ENCODE assay signal across 8 cellular contexts in the genomic region with DNA sequence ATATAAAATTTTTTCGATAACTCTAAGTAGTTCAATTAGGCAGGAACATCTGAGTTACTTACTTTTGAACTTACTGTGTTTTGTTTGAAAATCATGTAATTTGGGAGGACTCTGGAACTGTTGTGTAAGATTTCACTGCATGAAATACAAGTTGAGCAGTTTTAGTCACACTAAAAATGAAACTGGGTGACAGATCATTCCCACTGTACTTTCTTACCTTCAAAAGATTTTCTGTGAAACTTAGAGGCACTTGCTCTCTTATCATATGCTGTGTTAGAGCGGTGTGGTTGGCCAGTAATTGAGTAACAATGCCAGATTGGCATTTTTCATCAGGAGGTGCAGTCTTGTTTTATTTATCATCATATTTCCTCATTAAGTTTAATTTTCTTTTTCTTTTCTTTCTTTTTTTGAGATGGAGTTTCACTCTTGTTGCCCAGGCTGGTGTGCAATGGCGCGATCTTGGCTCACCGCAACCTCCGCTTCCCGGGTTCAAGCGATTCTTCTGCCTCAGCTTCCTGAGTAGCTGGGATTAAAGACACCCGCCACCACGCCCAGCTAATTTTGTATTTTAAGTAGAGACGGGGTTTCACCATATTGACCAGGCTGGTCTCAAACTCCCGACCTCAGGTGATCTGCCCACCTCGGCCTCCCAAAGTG.
DNase-seq lines count a peak whose midpoint lies in the region; ATAC-seq, FAIRE-seq and TF ChIP-seq lines count a peak whose summit lies in the region.
"Not testable (repeated sequence)": the region's sequence is repeated elsewhere in the genome, so short reads cannot be mapped to it uniquely, and the experiment has no call there.

No MANE protein-coding gene starts in this region.

- not testable (repeated sequence) for H3K27ac ChIP-seq in GM12878 (ENCODE audit: control insufficient read depth, insufficient read depth)

- in situ Hi-C loops in GM12878 (cut with MboI), result not testable (repeated sequence)

- not testable (repeated sequence) for H3K9me3 ChIP-seq in GM12878 (replicated peaks; ENCODE audit: control insufficient read depth, insufficient read depth, low read length)

- TF ChIP-seq POLR2A in GM12892 (IDR thresholded peaks at IDR 0.05; ENCODE audit: low read depth, low read length); GM12878 (IDR thresholded peaks at IDR 0.05; ENCODE audit: low read depth, low read length): not testable (repeated sequence)

- TF ChIP-seq RAD21 in GM12878 (IDR thresholded peaks at IDR 0.05; ENCODE audit: insufficient read depth, low read depth, low read length), result not testable (repeated sequence)

- peak overlapping the region; percentile 69 for H3K4me3 Mint-ChIP-seq in activated CD4-positive, alpha-beta memory T cell treated with anti-CD3 and anti-CD28 coated beads, Interleukin-2, amount 10 ng/mL, durations not matched to agents 7 days and 5 days

- RAD21 ChIA-PET in GM12878 (lab: Charles Lee; ENCODE audit: unreplicated experiment), result not testable (repeated sequence)

- not testable (repeated sequence) for H3K36me3 Mint-ChIP-seq in activated CD4-positive, alpha-beta memory T cell treated with anti-CD3 and anti-CD28 coated beads, Interleukin-2, amount 10 ng/mL, durations not matched to agents 7 days and 5 days (ENCODE audit: low read depth)

- FAIRE-seq in GM12892 (lab: Jason Lieb, UNC) (peak; percentile 38), GM12878 (lab: Jason Lieb, UNC) (peak; percentile 31)

- CTCF ChIA-PET in activated CD4-positive, alpha-beta memory T cell treated with anti-CD3 and anti-CD28 coated beads, Interleukin-2, amount 10 ng/mL, durations not matched to agents 7 days and 5 days (lab: Charles Lee), result interaction anchor here (0.6 to 1.7 kb wide), 3 partner anchors 19 to 264 kb away, joined by 3 to 5 read pairs (median 3); no protein-coding TSS in a partner anchor
- CTCF ChIA-PET in GM12878 (lab: Yijun Ruan, JAX), result not testable (repeated sequence)

- peak overlapping the region; percentile 92 for H3K27ac Mint-ChIP-seq in activated CD4-positive, alpha-beta memory T cell treated with anti-CD3 and anti-CD28 coated beads, Interleukin-2, amount 10 ng/mL, durations not matched to agents 7 days and 5 days

- WGBS in GM12878 (ENCODE audit: insufficient coverage, insufficient replicate concordance, low lambda C conversion rate, missing lambda C conversion rate), result 32% methylated on average over 13 of the region's 13 CpGs

- not testable (repeated sequence) for H2AFZ ChIP-seq in GM12878 (ENCODE audit: control insufficient read depth, low read depth, low read length)

- not testable (repeated sequence) for H3K79me2 ChIP-seq in GM12878 (ENCODE audit: control insufficient read depth, insufficient read depth, low read length)

- not testable (repeated sequence) for TF ChIP-seq CTCF in GM12878 (IDR thresholded peaks at IDR 0.05 in 2 of 3, conservative IDR thresholded peaks at IDR 0.05 in 1 of 3; ENCODE audit: control insufficient read depth in 2 of 3, extremely low read depth in 1 of 3, insufficient read depth in 1 of 3, low read depth in 3 of 3, low read length in 3 of 3)

- not testable (repeated sequence) for BruUV-seq in GM12878 (replicated peaks; lab: Mats Ljungman, UMichigan)

- not testable (repeated sequence) for H3K9me3 Mint-ChIP-seq in activated CD4-positive, alpha-beta memory T cell treated with anti-CD3 and anti-CD28 coated beads, Interleukin-2, amount 10 ng/mL, durations not matched to agents 7 days and 5 days

- ATAC-seq in GM19324 (IDR thresholded peaks at IDR 0.05; ENCODE audit: low FRiP score, unreplicated experiment), result peak; percentile 85
- peak; percentile 76 for ATAC-seq in GM21825 (IDR thresholded peaks at IDR 0.05; ENCODE audit: unreplicated experiment)
- peak; percentile 85 for ATAC-seq in HG03095 (IDR thresholded peaks at IDR 0.05; ENCODE audit: unreplicated experiment)
- peak; percentile 82 for ATAC-seq in HG03575 (IDR thresholded peaks at IDR 0.05; ENCODE audit: extremely low read depth, insufficient number of reproducible peaks, low FRiP score, unreplicated experiment)
- peak; percentile 91 for ATAC-seq in GM12878

- not testable (repeated sequence) for H3K4me3 ChIP-seq in GM12878

- H4K20me1 ChIP-seq in GM12878 (ENCODE audit: control insufficient read depth, insufficient read depth), result not testable (repeated sequence)

- DNase-seq in GM12892 (ENCODE audit: insufficient read length), result not testable (repeated sequence)
- DNase-seq in activated CD4-positive, alpha-beta memory T cell treated with anti-CD3 and anti-CD28 coated beads, Interleukin-2, amount 10 ng/mL, durations not matched to agents 7 days and 5 days, result peak; percentile 63
- peak; percentile 35 for DNase-seq in GM12878 (ENCODE audit: low read depth, low spot score)
- peak; percentile 16 for DNase-seq in stimulated activated CD4-positive, alpha-beta T cell treated with anti-CD3 and anti-CD28 coated beads, Interleukin-1b, Interleukin-23, amount 100 ng/mL, for 48 hours

- SMC1A ChIA-PET in GM12878 (lab: Charles Lee; ENCODE audit: uncharacterized antibody, unreplicated experiment), result not testable (repeated sequence)

- H3K27me3 ChIP-seq in GM12878 (replicated peaks in 1 of 2; ENCODE audit: control insufficient read depth in 2 of 2, insufficient read depth in 2 of 2, low read length in 1 of 2), result not testable (repeated sequence)

- not testable (repeated sequence) for H3K36me3 ChIP-seq in GM12878 (ENCODE audit: control insufficient read depth in 2 of 2, insufficient read depth in 2 of 2, low read length in 1 of 2)

- TF ChIP-seq EP300 in GM12878 (IDR thresholded peaks at IDR 0.05; ENCODE audit: borderline replicate concordance in 1 of 2, control insufficient read depth in 1 of 2, low read depth in 2 of 2, low read length in 2 of 2), result not testable (repeated sequence)

- POLR2A ChIA-PET in activated CD4-positive, alpha-beta memory T cell treated with anti-CD3 and anti-CD28 coated beads, Interleukin-2, amount 10 ng/mL, durations not matched to agents 7 days and 5 days (lab: Charles Lee), result interaction anchor here (1.0 to 2.7 kb wide), 3 partner anchors 11 to 113 kb away, joined by 3 to 13 read pairs (median 4); a partner anchor contains a TSS
- POLR2A ChIA-PET in GM12878 (lab: Charles Lee), result not testable (repeated sequence)

- not testable (repeated sequence) for H3K27me3 Mint-ChIP-seq in activated CD4-positive, alpha-beta memory T cell treated with anti-CD3 and anti-CD28 coated beads, Interleukin-2, amount 10 ng/mL, durations not matched to agents 7 days and 5 days

- H3K4me1 ChIP-seq in GM12878 (ENCODE audit: control insufficient read depth, insufficient read depth, low read length), result not testable (repeated sequence)

- peaks cover 31% of the 10 kb centered on the region for H3K4me1 Mint-ChIP-seq in activated CD4-positive, alpha-beta memory T cell treated with anti-CD3 and anti-CD28 coated beads, Interleukin-2, amount 10 ng/mL, durations not matched to agents 7 days and 5 days

- not testable (repeated sequence) for H3K9ac ChIP-seq in GM12878 (ENCODE audit: control insufficient read depth, insufficient read depth, low read length)

- intact Hi-C loops in GM12878 (cut with micrococcal nuclease; ENCODE audit: unreplicated experiment), result not testable (repeated sequence)

- H3K4me2 ChIP-seq in GM12878 (ENCODE audit: control insufficient read depth, insufficient read depth), result not testable (repeated sequence)

TF ChIP-seq in GM12878, 131 proteins besides CTCF, POLR2A, EP300 and RAD21 (continues in another document):
- TF ChIP-seq DPF2 (IDR thresholded peaks at IDR 0.05), result 0 out of 2 replicates have a peak, but pooled peaks have one; percentile 25
- peak; percentile 57 for TF ChIP-seq MTA2 (IDR thresholded peaks at IDR 0.05; ENCODE audit: low read depth)
- TF ChIP-seq JUNB (IDR thresholded peaks at IDR 0.05), result peak; percentile 75
- peak; percentile 61 for TF ChIP-seq RUNX3 (IDR thresholded peaks at IDR 0.05; ENCODE audit: low read length)
- TF ChIP-seq IKZF2 (IDR thresholded peaks at IDR 0.05), result peak; percentile 30 to 52; a peak in 2 of 4 replicates
- TF ChIP-seq, protein P1, sequence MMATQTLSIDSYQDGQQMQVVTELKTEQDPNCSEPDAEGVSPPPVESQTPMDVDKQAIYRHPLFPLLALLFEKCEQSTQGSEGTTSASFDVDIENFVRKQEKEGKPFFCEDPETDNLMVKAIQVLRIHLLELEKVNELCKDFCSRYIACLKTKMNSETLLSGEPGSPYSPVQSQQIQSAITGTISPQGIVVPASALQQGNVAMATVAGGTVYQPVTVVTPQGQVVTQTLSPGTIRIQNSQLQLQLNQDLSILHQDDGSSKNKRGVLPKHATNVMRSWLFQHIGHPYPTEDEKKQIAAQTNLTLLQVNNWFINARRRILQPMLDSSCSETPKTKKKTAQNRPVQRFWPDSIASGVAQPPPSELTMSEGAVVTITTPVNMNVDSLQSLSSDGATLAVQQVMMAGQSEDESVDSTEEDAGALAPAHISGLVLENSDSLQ (IDR thresholded peaks at IDR 0.05), result peak; percentile 60
- TF ChIP-seq, protein P2, sequence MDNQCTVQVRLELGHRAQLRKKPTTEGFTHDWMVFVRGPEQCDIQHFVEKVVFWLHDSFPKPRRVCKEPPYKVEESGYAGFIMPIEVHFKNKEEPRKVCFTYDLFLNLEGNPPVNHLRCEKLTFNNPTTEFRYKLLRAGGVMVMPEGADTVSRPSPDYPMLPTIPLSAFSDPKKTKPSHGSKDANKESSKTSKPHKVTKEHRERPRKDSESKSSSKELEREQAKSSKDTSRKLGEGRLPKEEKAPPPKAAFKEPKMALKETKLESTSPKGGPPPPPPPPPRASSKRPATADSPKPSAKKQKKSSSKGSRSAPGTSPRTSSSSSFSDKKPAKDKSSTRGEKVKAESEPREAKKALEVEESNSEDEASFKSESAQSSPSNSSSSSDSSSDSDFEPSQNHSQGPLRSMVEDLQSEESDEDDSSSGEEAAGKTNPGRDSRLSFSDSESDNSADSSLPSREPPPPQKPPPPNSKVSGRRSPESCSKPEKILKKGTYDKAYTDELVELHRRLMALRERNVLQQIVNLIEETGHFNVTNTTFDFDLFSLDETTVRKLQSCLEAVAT (IDR thresholded peaks at IDR 0.05), result peak; percentile 88
- TF ChIP-seq, protein P3, sequence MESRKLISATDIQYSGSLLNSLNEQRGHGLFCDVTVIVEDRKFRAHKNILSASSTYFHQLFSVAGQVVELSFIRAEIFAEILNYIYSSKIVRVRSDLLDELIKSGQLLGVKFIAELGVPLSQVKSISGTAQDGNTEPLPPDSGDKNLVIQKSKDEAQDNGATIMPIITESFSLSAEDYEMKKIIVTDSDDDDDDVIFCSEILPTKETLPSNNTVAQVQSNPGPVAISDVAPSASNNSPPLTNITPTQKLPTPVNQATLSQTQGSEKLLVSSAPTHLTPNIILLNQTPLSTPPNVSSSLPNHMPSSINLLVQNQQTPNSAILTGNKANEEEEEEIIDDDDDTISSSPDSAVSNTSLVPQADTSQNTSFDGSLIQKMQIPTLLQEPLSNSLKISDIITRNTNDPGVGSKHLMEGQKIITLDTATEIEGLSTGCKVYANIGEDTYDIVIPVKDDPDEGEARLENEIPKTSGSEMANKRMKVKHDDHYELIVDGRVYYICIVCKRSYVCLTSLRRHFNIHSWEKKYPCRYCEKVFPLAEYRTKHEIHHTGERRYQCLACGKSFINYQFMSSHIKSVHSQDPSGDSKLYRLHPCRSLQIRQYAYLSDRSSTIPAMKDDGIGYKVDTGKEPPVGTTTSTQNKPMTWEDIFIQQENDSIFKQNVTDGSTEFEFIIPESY (IDR thresholded peaks at IDR 0.05), result peak; percentile 59; the same call in 1 of the 2 replicates
- TF ChIP-seq NBN (IDR thresholded peaks at IDR 0.05), result peak; percentile 41; the same call in 1 of the 2 replicates
